ENCODE assay signal across 22 cellular contexts in genomic region chr7:50762337-50762736, GRCh38. TPM values are rescaled to one million over a fixed set of nuclear protein-coding genes. Genes with fewer than 3 reads are reported as not detected.
DNase-seq lines count a peak whose midpoint lies in the region; ATAC-seq and TF ChIP-seq lines count a peak whose summit lies in the region.
"Had no signal": no experiment of that assay in that cellular context is flagged by ENCODE, and none has a peak within 500 bp of the region (broad histone marks: within the 10 kb centered on the region; RNA-seq: fewer than 3 reads in every experiment).

No MANE protein-coding gene starts in this region.

- 43% methylated on average over 2 of the region's 2 CpGs for WGBS in mammary epithelial cell (ENCODE audit: low coverage, missing lambda C conversion rate)
- WGBS in ovary, 3 donors = 91 to 94% (median 94%) methylated on average over 2 of the region's 2 CpGs

- H3K9me2 ChIP-seq in GM23338 (ENCODE audit: insufficient read depth) = peaks cover under 1% of the 10 kb centered on the region; the same call in 1 of the 2 replicates

- no peaks in the 10 kb centered on the region for H3F3A ChIP-seq in GM23338 (replicated peaks; ENCODE audit: low read depth)

- TF ChIP-seq POLR2A in ovary (IDR thresholded peaks at IDR 0.05) = no peak

- H3K27ac ChIP-seq in GM23338 (ENCODE audit: low read depth) (no peak overlapping the region), mammary epithelial cell (ENCODE audit: insufficient read depth, low read depth, low read length) (no peak overlapping the region), foreskin keratinocyte (peak overlapping the region; percentile 5), ovary (no peak overlapping the region)
- H3K27ac ChIP-seq: HL-60 had no signal

- intact Hi-C loops in mammary epithelial cell (cut with micrococcal nuclease) = no loop called here
- intact Hi-C loops in ovary (cut with DNase I) = no loop called here

- H3K4me1 Mint-ChIP-seq in GM23338 = peaks cover 45% of the 10 kb centered on the region

- no peak overlapping the region for H2AFZ ChIP-seq in GM23338
- no peak overlapping the region for H2AFZ ChIP-seq in mammary epithelial cell (ENCODE audit: low read depth, low read length)

- TF ChIP-seq EP300 in ovary (IDR thresholded peaks at IDR 0.05) = no peak

- no peak overlapping the region for H3K9ac ChIP-seq in mammary epithelial cell (ENCODE audit: insufficient read depth, low read length)

- dilution Hi-C loops in mammary epithelial cell (cut with HindIII; ENCODE audit: low sequenced_read_pairs) = no loop called here

- no peak for ATAC-seq in GM23338
- peak; percentile 70 for ATAC-seq in foreskin keratinocyte
- ATAC-seq in HG03139 (IDR thresholded peaks at IDR 0.05; ENCODE audit: unreplicated experiment) = no peak
- no peak for ATAC-seq in HG03159 (IDR thresholded peaks at IDR 0.05; ENCODE audit: unreplicated experiment)

- BruUV-seq in mammary epithelial cell (replicated peaks; lab: Mats Ljungman, UMichigan) = no TSS peak

- H3K36me3 ChIP-seq in GM23338 (ENCODE audit: insufficient read depth) = no peaks in the 10 kb centered on the region; the same call in 1 of the 2 replicates
- no peaks in the 10 kb centered on the region for H3K36me3 ChIP-seq in mammary epithelial cell (ENCODE audit: insufficient read depth, low read length)
- H3K36me3 ChIP-seq in ovary = no peaks in the 10 kb centered on the region

- TF ChIP-seq CTCF in GM23338 (conservative IDR thresholded peaks at IDR 0.05; ENCODE audit: low read depth in 2 of 2) (no peak), mammary epithelial cell (conservative IDR thresholded peaks at IDR 0.05 in 1 of 2, IDR thresholded peaks at IDR 0.05 in 1 of 2; ENCODE audit: extremely low read depth in 1 of 2, insufficient read depth in 1 of 2, low read depth in 1 of 2, low read length in 2 of 2) (no peak), foreskin keratinocyte (conservative IDR thresholded peaks at IDR 0.05) (no peak), ovary (IDR thresholded peaks at IDR 0.05) (no peak)

- H3K27ac Mint-ChIP-seq in GM23338 = no peak overlapping the region

- H4K20me1 ChIP-seq in GM23338 (replicated peaks; ENCODE audit: insufficient read depth) (peaks cover 41% of the 10 kb centered on the region), mammary epithelial cell (ENCODE audit: insufficient read depth, low read length) (no peaks in the 10 kb centered on the region)

- no peak overlapping the region for H3K4me3 Mint-ChIP-seq in GM23338
- H3K4me3 Mint-ChIP-seq: CD14-positive monocyte had no signal

- peaks cover 11% of the 10 kb centered on the region for H3K27me3 Mint-ChIP-seq in GM23338 (ENCODE audit: insufficient read depth, low read depth, poor library complexity)

- H3K4me1 ChIP-seq in GM23338 (ENCODE audit: insufficient read depth) (peaks cover 30% of the 10 kb centered on the region), mammary epithelial cell (ENCODE audit: insufficient read depth, low read length) (no peaks in the 10 kb centered on the region), foreskin keratinocyte (peaks cover 5% of the 10 kb centered on the region), ovary (ENCODE audit: insufficient read depth) (peaks cover 1% of the 10 kb centered on the region)

- H3K4me2 ChIP-seq in GM23338 (peak overlapping the region; percentile 41), mammary epithelial cell (ENCODE audit: insufficient read depth, low read depth, low read length) (peak overlapping the region; percentile 35)

- CTCF ChIA-PET in mammary epithelial cell (lab: Charles Lee; ENCODE audit: low non-redundant PET) = no interaction called here

- H3K79me2 ChIP-seq in GM23338 (replicated peaks; ENCODE audit: insufficient read depth) = peaks cover 100% of the 10 kb centered on the region
- H3K79me2 ChIP-seq in mammary epithelial cell (ENCODE audit: insufficient read depth, low read length) = no peaks in the 10 kb centered on the region

- H3K27me3 ChIP-seq in GM23338 (ENCODE audit: insufficient read depth) = no peaks in the 10 kb centered on the region
- no peaks in the 10 kb centered on the region for H3K27me3 ChIP-seq in mammary epithelial cell (ENCODE audit: insufficient read depth, low read length)
- H3K27me3 ChIP-seq in foreskin keratinocyte = no peaks in the 10 kb centered on the region
- H3K27me3 ChIP-seq in ovary = no peaks in the 10 kb centered on the region

- no peak overlapping the region for H3K4me3 ChIP-seq in GM23338
- H3K4me3 ChIP-seq in mammary epithelial cell (replicated peaks in 1 of 3; ENCODE audit: insufficient read depth in 1 of 3, low read depth in 2 of 3, low read length in 3 of 3) = no peak overlapping the region
- H3K4me3 ChIP-seq in ovary = no peak overlapping the region

- H3K9me3 Mint-ChIP-seq in GM23338 = peaks cover 14% of the 10 kb centered on the region

- in situ Hi-C loops in mammary epithelial cell (cut with MboI; ENCODE audit: low sequenced_read_pairs in 2 of 2) = no loop called here

- DNase-seq in GM23338 (ENCODE audit: low spot score) = no peak
- peak; percentile 31 for DNase-seq in mammary epithelial cell
- DNase-seq in foreskin keratinocyte = peak; percentile 56 to 79
- no peak for DNase-seq in stimulated activated CD4-positive, alpha-beta T cell treated with anti-CD3 and anti-CD28 coated beads, Interleukin-4, amount 100 ng/mL, for 1 hour
- no peak for DNase-seq in ovary
- DNase-seq: DMS153, HCEC 1CT, Karpas-422, MV-4-11, NCI-H1105, NCI-H1436 treated with DMSO at 0.1 percent for 48 hours, NCI-H187 treated with DMSO at 0.1 percent for 48 hours, NCI-H2171 treated with DMSO at 0.1 percent for 48 hours, NCI-H526, NCI-H82, RPMI8226, SHP77 treated with DMSO at 0.1 percent for 48 hours, T-helper 1 cell had no signal

- peaks cover 53% of the 10 kb centered on the region for H3K36me3 Mint-ChIP-seq in GM23338 (ENCODE audit: low read depth)
- H3K36me3 Mint-ChIP-seq: CD14-positive monocyte had no signal

- H3K9me3 ChIP-seq in mammary epithelial cell (replicated peaks; ENCODE audit: insufficient read depth, low read length) (no peaks in the 10 kb centered on the region), ovary (no peaks in the 10 kb centered on the region)

TF ChIP-seq in GM23338, 12 proteins besides CTCF, POLR2A, EP300 and RAD21 (continues in another document):
- TF ChIP-seq ETS1 (IDR thresholded peaks at IDR 0.05) = no peak
- TF ChIP-seq ZNF114 (CRISPR knock-in tag; IDR thresholded peaks at IDR 0.05) = no peak
- no peak for TF ChIP-seq CREB1 (CRISPR knock-in tag; IDR thresholded peaks at IDR 0.05; ENCODE audit: low read depth)
- TF ChIP-seq ZNF331 (CRISPR knock-in tag; IDR thresholded peaks at IDR 0.05; ENCODE audit: low read depth) = no peak

RNA-seq across cellular contexts. Expression of gene GRB10, which starts 20.4 kb away (rescaled TPM):
- total RNA-seq in GM23338 (2014; rRNA removed; shearing (Covaris generic)) = 145 and 154 TPM in 2 replicates
- polyA plus RNA-seq in GM23338 (2016; fragmentation: Nextera tagmentation; extraction: Ambion mirVana) (35.0 and 35.2 TPM in 2 replicates), mammary epithelial cell (3.3 TPM), foreskin keratinocyte (6.5 and 10.7 TPM in 2 replicates), ovary (10 to 100 TPM in 1 of 2 donors, 1 to 10 TPM in 1; 10.0 to 27.8 TPM)
- total RNA-seq in mammary epithelial cell (10 to 100 TPM; 28.4 to 48.7 TPM), foreskin keratinocyte (13.4 and 22.6 TPM in 2 replicates), ovary (10 to 100 TPM; 17.5 to 93.3 (median 27.8) TPM)
- polyA minus RNA-seq in mammary epithelial cell = 10.9 TPM

Comparison
In these comparisons a context has a peak if more than half of its experiments do, and no peak if none do; other contexts are left out.
1. DNase-seq: peak in mammary epithelial cell (single experiment) and foreskin keratinocyte (2 of 2); none in GM23338 (single experiment), stimulated activated CD4-positive, alpha-beta T cell treated with anti-CD3 and anti-CD28 coated beads, Interleukin-4, amount 100 ng/mL, for 1 hour (single experiment) and ovary (0 of 5).